ENCODE assay signal across 24 cellular contexts in genomic region chr3:16869606-16870005, GRCh38.
"Had no signal": no experiment of that assay in that cellular context is flagged by ENCODE, and none has a peak within 500 bp of the region (broad histone marks: within the 10 kb centered on the region; RNA-seq: fewer than 3 reads in every experiment).

No MANE protein-coding gene starts in this region.

- H3K27me3 Mint-ChIP-seq: activated T-cell treated with anti-CD3 and anti-CD28 coated beads, Interleukin-2, amount 50 U/mL, for 24 hours; stimulated activated naive CD8-positive, alpha-beta T cell treated with anti-CD3 and anti-CD28 coated beads, Interleukin-15, amount 100 ng/mL, for 72 hours had no signal

- DNase-seq: activated B cell treated with CpG ODN at 0.5 μM for 24 hours; activated CD4-positive, alpha-beta T cell treated with anti-CD3 and anti-CD28 coated beads for 36 hours; activated CD4-positive, alpha-beta T cell treated with anti-CD3 and anti-CD28 coated beads, Interleukin-2, amount 50 U/mL, for 4 hours; activated CD8-positive, alpha-beta memory T cell treated with anti-CD3 and anti-CD28 coated beads for 24 hours; activated CD8-positive, alpha-beta memory T cell treated with anti-CD3 and anti-CD28 coated beads, Interleukin-2, amount 50 U/mL, for 4 hours; activated T-cell treated with anti-CD3 and anti-CD28 coated beads, Interleukin-2, amount 50 U/mL, for 24 hours; adrenal gland; central memory CD4-positive, alpha-beta T cell; effector memory CD4-positive, alpha-beta T cell; gastrocnemius medialis; hypothalamus; left ventricle myocardium superior; mammary epithelial cell; midbrain; pancreas; right cardiac atrium; stimulated activated CD4-positive, alpha-beta T cell treated with anti-CD3 and anti-CD28 coated beads, Interleukin-1b, Interleukin-23, amount 100 ng/mL, for 48 hours; stimulated activated naive CD8-positive, alpha-beta T cell treated with anti-CD3 and anti-CD28 coated beads, Interleukin-15, amount 100 ng/mL, for 72 hours; T1000; tibial artery had no signal

- H3K4me1 Mint-ChIP-seq: activated B cell treated with CpG ODN at 0.5 μM for 24 hours had no signal

- H3K36me3 Mint-ChIP-seq: activated naive CD4-positive, alpha-beta T cell treated with anti-CD3 and anti-CD28 coated beads, Interleukin-2, amount 50 U/mL, for 72 hours had no signal

- ATAC-seq: activated CD4-positive, alpha-beta T cell treated with anti-CD3 and anti-CD28 coated beads for 36 hours; activated naive CD4-positive, alpha-beta T cell treated with anti-CD3 and anti-CD28 coated beads, Interleukin-2, amount 50 U/mL, for 72 hours; activated T-helper 17 cell treated with anti-CD3 and anti-CD28 coated beads, Interleukin-2, amount 50 U/mL, for 72 hours; gastrocnemius medialis; left ventricle myocardium superior; pancreas; right cardiac atrium; stimulated activated naive CD8-positive, alpha-beta T cell treated with anti-CD3 and anti-CD28 coated beads, Interleukin-15, amount 100 ng/mL, for 72 hours had no signal

- H3K9me3 Mint-ChIP-seq: activated B cell treated with CpG ODN at 0.5 μM for 24 hours; activated naive CD4-positive, alpha-beta T cell treated with anti-CD3 and anti-CD28 coated beads, Interleukin-2, amount 50 U/mL, for 72 hours; activated T-cell treated with anti-CD3 and anti-CD28 coated beads, Interleukin-2, amount 50 U/mL, for 24 hours; activated T-helper 17 cell treated with anti-CD3 and anti-CD28 coated beads, Interleukin-2, amount 50 U/mL, for 72 hours; nephron; stimulated activated naive CD8-positive, alpha-beta T cell treated with anti-CD3 and anti-CD28 coated beads, Interleukin-15, amount 100 ng/mL, for 72 hours had no signal

- H3K4me3 ChIP-seq: adrenal gland, ascending aorta, gastrocnemius medialis, pancreas, tibial artery had no signal

- H3K27ac Mint-ChIP-seq: activated B cell treated with CpG ODN at 0.5 μM for 24 hours; activated CD4-positive, alpha-beta T cell treated with anti-CD3 and anti-CD28 coated beads for 36 hours; activated naive CD4-positive, alpha-beta T cell treated with anti-CD3 and anti-CD28 coated beads, Interleukin-2, amount 50 U/mL, for 72 hours; activated T-cell treated with anti-CD3 and anti-CD28 coated beads, Interleukin-2, amount 50 U/mL, for 24 hours; activated T-helper 17 cell treated with anti-CD3 and anti-CD28 coated beads, Interleukin-2, amount 50 U/mL, for 72 hours; stimulated activated naive CD8-positive, alpha-beta T cell treated with anti-CD3 and anti-CD28 coated beads, Interleukin-15, amount 100 ng/mL, for 72 hours had no signal

- H3K4me3 Mint-ChIP-seq: activated B cell treated with CpG ODN at 0.5 μM for 24 hours; activated CD4-positive, alpha-beta T cell treated with anti-CD3 and anti-CD28 coated beads for 36 hours; activated T-cell treated with anti-CD3 and anti-CD28 coated beads, Interleukin-2, amount 50 U/mL, for 24 hours; activated T-helper 17 cell treated with anti-CD3 and anti-CD28 coated beads, Interleukin-2, amount 50 U/mL, for 72 hours; nephron; stimulated activated naive CD8-positive, alpha-beta T cell treated with anti-CD3 and anti-CD28 coated beads, Interleukin-15, amount 100 ng/mL, for 72 hours had no signal
